ENCODE assay signal across 9 cellular contexts in genomic region chr9:93132287-93132927, GRCh38. TPM values are rescaled to one million over a fixed set of nuclear protein-coding genes. Genes with fewer than 3 reads are reported as not detected.
DNase-seq lines count a peak whose midpoint lies in the region; ATAC-seq and TF ChIP-seq lines count a peak whose summit lies in the region.
"Had no signal": no experiment of that assay in that cellular context is flagged by ENCODE, and none has a peak within 500 bp of the region (broad histone marks: within the 10 kb centered on the region; RNA-seq: fewer than 3 reads in every experiment).

No MANE protein-coding gene starts in this region.

- H3K36me3 Mint-ChIP-seq in CD4-positive, alpha-beta T cell (ENCODE audit: low read depth), result peaks cover 6% of the 10 kb centered on the region
- H3K36me3 Mint-ChIP-seq: IgD-negative memory B cell had no signal

- no peaks in the 10 kb centered on the region for H3K9me2 ChIP-seq in OCI-LY1 (ENCODE audit: low read depth, low read length)

- peak overlapping the region; percentile 27 for H3K27ac ChIP-seq in CD4-positive, alpha-beta T cell (ENCODE audit: low read depth, low read length)
- H3K27ac ChIP-seq in OCI-LY1 (ENCODE audit: low read depth, low read length, poor library complexity, severe bottlenecking), result no peak overlapping the region
- peak overlapping the region; percentile 98 for H3K27ac ChIP-seq in effector memory CD4-positive, alpha-beta T cell (ENCODE audit: insufficient read depth, low read length, poor library complexity, severe bottlenecking)
- H3K27ac ChIP-seq in vagina, result peak overlapping the region; percentile 99

- H3F3A ChIP-seq in OCI-LY1 (ENCODE audit: insufficient read depth, low read length), result no peaks in the 10 kb centered on the region

- no peaks in the 10 kb centered on the region for H3K79me2 ChIP-seq in OCI-LY1 (ENCODE audit: insufficient read depth, low read length)

- no peak for DNase-seq in CD4-positive, alpha-beta T cell
- DNase-seq in effector memory CD4-positive, alpha-beta T cell, result no peak
- DNase-seq in mucosa of gallbladder (ENCODE audit: low spot score), result peak; percentile 63
- no peak for DNase-seq in vagina (ENCODE audit: extremely low spot score in 2 of 2)
- no peak for DNase-seq in GM10248 (ENCODE audit: extremely low spot score)
- DNase-seq in HuH-7 (ENCODE audit: low spot score), result no peak
- DNase-seq in GOT3 (lab: John Stamatoyannopoulos, UW), result no peak

- H3K27ac Mint-ChIP-seq in CD4-positive, alpha-beta T cell, result peak overlapping the region; percentile 94

- no peaks in the 10 kb centered on the region for H4K20me1 ChIP-seq in OCI-LY1 (ENCODE audit: insufficient read depth, low read length)

- H3K27me3 Mint-ChIP-seq in CD4-positive, alpha-beta T cell, result no peaks in the 10 kb centered on the region

- H3K4me1 Mint-ChIP-seq in CD4-positive, alpha-beta T cell (ENCODE audit: low read depth), result peaks cover 78% of the 10 kb centered on the region

- H3K4me3 ChIP-seq in OCI-LY1 (ENCODE audit: low read depth, low read length, poor library complexity, severe bottlenecking) (peak overlapping the region; percentile 91), vagina (peak overlapping the region; percentile 85 to 95)
- peak overlapping the region; percentile 94 for H3K4me3 ChIP-seq in effector memory CD4-positive, alpha-beta T cell (ENCODE audit: insufficient read depth, low read depth, low read length, poor library complexity, severe bottlenecking)

- no peak for TF ChIP-seq CTCF in CD4-positive, alpha-beta T cell (IDR thresholded peaks at IDR 0.05)
- TF ChIP-seq CTCF in OCI-LY1 (IDR thresholded peaks at IDR 0.05; ENCODE audit: low read length), result no peak
- TF ChIP-seq CTCF in vagina (IDR thresholded peaks at IDR 0.05), result no peak
- TF ChIP-seq CTCF in GM10248 (IDR thresholded peaks at IDR 0.05; ENCODE audit: control extremely low read depth, extremely low read depth, low read depth, missing control alignments), result no peak

- no peaks in the 10 kb centered on the region for H3K9me3 ChIP-seq in CD4-positive, alpha-beta T cell (ENCODE audit: control insufficient read depth, low read length)
- H3K9me3 ChIP-seq in OCI-LY1 (ENCODE audit: low read length) (no peaks in the 10 kb centered on the region), vagina (no peaks in the 10 kb centered on the region)
- no peaks in the 10 kb centered on the region for H3K9me3 ChIP-seq in effector memory CD4-positive, alpha-beta T cell (ENCODE audit: control insufficient read depth, low read length)

- intact Hi-C loops in CD4-positive, alpha-beta T cell (cut with DNase I, micrococcal nuclease), result loop anchor here in 1 of 2 experiments (10.0 kb wide), 1 partner anchor 322 kb away; the partner anchor contains the start of genes FAM120A and FAM120AOS
- intact Hi-C loops in vagina (cut with DNase I), result no loop called here

- no peak for TF ChIP-seq POLR2A in vagina (IDR thresholded peaks at IDR 0.05)

- CTCF ChIA-PET in CD4-positive, alpha-beta T cell (lab: Charles Lee), result no interaction called here
- CTCF ChIA-PET in GM10248 (lab: Yijun Ruan, JAX), result interaction anchor here (3.6 kb wide), 1 partner anchor 24 kb away, joined by 22 read pairs; no protein-coding TSS in a partner anchor

- H3K9ac ChIP-seq in OCI-LY1 (ENCODE audit: low read length), result peak overlapping the region; percentile 86; the same call in 1 of the 2 replicates

- H2AFZ ChIP-seq in OCI-LY1 (ENCODE audit: low read length), result no peak overlapping the region

- peak overlapping the region; percentile 97 for H3K4me2 ChIP-seq in OCI-LY1 (ENCODE audit: low read length)

- no peaks in the 10 kb centered on the region for H3K27me3 ChIP-seq in CD4-positive, alpha-beta T cell (ENCODE audit: control insufficient read depth, insufficient read depth, low read length)
- H3K27me3 ChIP-seq in OCI-LY1 (ENCODE audit: insufficient read depth, low read length) (no peaks in the 10 kb centered on the region), vagina (no peaks in the 10 kb centered on the region)
- no peaks in the 10 kb centered on the region for H3K27me3 ChIP-seq in effector memory CD4-positive, alpha-beta T cell (replicated peaks; ENCODE audit: control insufficient read depth, insufficient read depth, low read length, poor library complexity, severe bottlenecking)

- no peak for ATAC-seq in CD4-positive, alpha-beta T cell (ENCODE audit: poor library complexity)

- H3K4me1 ChIP-seq in OCI-LY1 (ENCODE audit: insufficient read depth, low read length, severe bottlenecking), result peaks cover 61% of the 10 kb centered on the region
- H3K4me1 ChIP-seq in effector memory CD4-positive, alpha-beta T cell (ENCODE audit: control insufficient read depth, insufficient read depth, low read length, poor library complexity, severe bottlenecking), result peaks cover 35% of the 10 kb centered on the region
- H3K4me1 ChIP-seq in vagina, result peaks cover 95% of the 10 kb centered on the region

- no peaks in the 10 kb centered on the region for H3K9me3 Mint-ChIP-seq in CD4-positive, alpha-beta T cell
- H3K9me3 Mint-ChIP-seq: IgD-negative memory B cell had no signal

- H3K36me3 ChIP-seq in OCI-LY1 (ENCODE audit: insufficient read depth, low read length) (no peaks in the 10 kb centered on the region), vagina (no peaks in the 10 kb centered on the region)
- H3K36me3 ChIP-seq in effector memory CD4-positive, alpha-beta T cell (ENCODE audit: control insufficient read depth, insufficient read depth, low read length), result no peaks in the 10 kb centered on the region

- POLR2A ChIA-PET in CD4-positive, alpha-beta T cell (lab: Charles Lee), result interaction anchor here (2.7 kb wide), 1 partner anchor 36 kb away, joined by 20 read pairs; the partner anchor contains the start of gene CARD19
- POLR2A ChIA-PET in GM10248 (lab: Yijun Ruan, JAX), result no interaction called here

- H3K4me3 Mint-ChIP-seq in CD4-positive, alpha-beta T cell, result peak overlapping the region; percentile 94

RNA-seq across cellular contexts. Expression of gene NINJ1, which starts 1.6 kb away (rescaled TPM):
- total RNA-seq in CD4-positive, alpha-beta T cell, result 10 to 100 TPM; 87.8 to 87.9 TPM
- total RNA-seq in mucosa of gallbladder (75.6 TPM), vagina (78.6 TPM)

RNA-seq across cellular contexts. Expression of gene CARD19, which starts 36.4 kb away (rescaled TPM):
- 10 to 100 TPM; 38.8 to 39.2 TPM for total RNA-seq in CD4-positive, alpha-beta T cell
- total RNA-seq in mucosa of gallbladder (45.2 TPM), vagina (63.3 TPM)

RNA-seq across cellular contexts. Expression of gene WNK2, which starts 51.5 kb away (rescaled TPM):
- total RNA-seq in CD4-positive, alpha-beta T cell, result under 1 TPM; 0.19 to 0.22 TPM
- 37.2 TPM for total RNA-seq in mucosa of gallbladder
- 24.8 TPM for total RNA-seq in vagina

Comparison
In these comparisons a context has a peak if more than half of its experiments do, and no peak if none do; other contexts are left out.
1. RNA of gene WNK2, which starts 51.5 kb away (total RNA-seq): 37.2 TPM in mucosa of gallbladder (single experiment) and 24.8 TPM in vagina (single experiment); 0.19 to 0.22 TPM in CD4-positive, alpha-beta T cell; every median in the first group is over 10 times any median in the second.
2. Peak in every context shown above with its lines, with median percentiles within 50 percentile points of each other: H3K4me3 ChIP-seq.